25 cellular contexts compared by ENCODE assay signal in the genomic region with DNA sequence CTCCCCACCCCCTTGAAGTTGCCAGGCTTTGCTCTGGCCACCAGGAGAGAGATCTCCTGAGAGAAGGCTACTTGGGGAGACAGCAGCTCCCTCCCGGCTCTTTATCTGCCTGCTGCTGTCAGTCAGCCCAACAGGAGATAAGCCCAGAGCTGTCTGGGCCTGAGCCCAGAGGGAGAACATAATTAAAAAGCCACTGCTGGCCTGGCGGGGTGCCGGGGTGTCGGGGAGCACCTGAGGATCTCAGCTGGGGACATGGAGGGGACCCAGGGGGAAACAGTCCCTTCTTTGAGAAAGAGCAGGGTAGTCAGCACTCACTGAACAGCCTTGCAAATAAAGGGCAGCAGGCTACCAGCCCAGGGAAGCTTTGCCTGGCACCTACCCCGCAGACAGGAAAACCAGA. TPM values are rescaled to one million over a fixed set of nuclear protein-coding genes. Genes with fewer than 3 reads are reported as not detected.
DNase-seq lines count a peak whose midpoint lies in the region; ATAC-seq, FAIRE-seq and TF ChIP-seq lines count a peak whose summit lies in the region.
"Had no signal": no experiment of that assay in that cellular context is flagged by ENCODE, and none has a peak within 500 bp of the region (broad histone marks: within the 10 kb centered on the region; RNA-seq: fewer than 3 reads in every experiment).

No MANE protein-coding gene starts in this region.

- no peaks in the 10 kb centered on the region for H3K4me1 Mint-ChIP-seq in activated CD8-positive, alpha-beta memory T cell treated with anti-CD3 and anti-CD28 coated beads, Interleukin-2, amount 10 ng/mL, durations not matched to agents 7 days and 5 days
- H3K4me1 Mint-ChIP-seq: H9 had no signal

- no peak for FAIRE-seq in kidney (lab: Jason Lieb, UNC)
- FAIRE-seq: GM12891 had no signal

- no peaks in the 10 kb centered on the region for H3K9me3 Mint-ChIP-seq in activated CD8-positive, alpha-beta memory T cell treated with anti-CD3 and anti-CD28 coated beads, Interleukin-2, amount 10 ng/mL, durations not matched to agents 7 days and 5 days (ENCODE audit: low read depth)
- H3K9me3 Mint-ChIP-seq: CD4-positive, alpha-beta memory T cell had no signal

- H3K36me3 ChIP-seq in WERI-Rb-1 (no peaks in the 10 kb centered on the region), heart left ventricle (no peaks in the 10 kb centered on the region), kidney (ENCODE audit: control insufficient read depth in 1 of 2, insufficient read depth in 2 of 2, low read length in 2 of 2) (no peaks in the 10 kb centered on the region), uterus (no peaks in the 10 kb centered on the region)
- H3K36me3 ChIP-seq: BLaER1 treated with 17β-estradiol and CSF1 and Interleukin-3, amounts not matched to agents 10 nM and 100 nM; Peyer's patch; SJSA1 had no signal

- 18 to 41% (median 21%) methylated on average over 5 of the region's 5 CpGs for WGBS in heart left ventricle, 4 donors

- TF ChIP-seq CTCF in WERI-Rb-1 (IDR thresholded peaks at IDR 0.05; ENCODE audit: low read depth, low read length) = no peak
- TF ChIP-seq CTCF in heart left ventricle (IDR thresholded peaks at IDR 0.05) = no peak
- TF ChIP-seq CTCF in kidney (IDR thresholded peaks at IDR 0.05; ENCODE audit: borderline replicate concordance, extremely low read depth, insufficient read depth) = no peak
- TF ChIP-seq CTCF in omental fat pad (IDR thresholded peaks at IDR 0.05) = no peak
- TF ChIP-seq CTCF in uterus (IDR thresholded peaks at IDR 0.05) = no peak

- no peak overlapping the region for H3K27ac Mint-ChIP-seq in activated CD8-positive, alpha-beta memory T cell treated with anti-CD3 and anti-CD28 coated beads, Interleukin-2, amount 10 ng/mL, durations not matched to agents 7 days and 5 days
- H3K27ac Mint-ChIP-seq: CD4-positive, alpha-beta memory T cell; H9 had no signal

- H3K4me3 ChIP-seq in WERI-Rb-1 (ENCODE audit: low read depth, low read length) = no peak overlapping the region
- no peak overlapping the region for H3K4me3 ChIP-seq in heart left ventricle
- no peak overlapping the region for H3K4me3 ChIP-seq in kidney (ENCODE audit: low read length in 2 of 2)
- no peak overlapping the region for H3K4me3 ChIP-seq in uterus
- H3K4me3 ChIP-seq: BLaER1 treated with 17β-estradiol and CSF1 and Interleukin-3, amounts not matched to agents 10 nM and 100 nM; GM23248; Peyer's patch; SJSA1 had no signal

- H3K4me1 ChIP-seq in heart left ventricle (peaks cover 0 to 17% (median 2%) of the 10 kb centered on the region in 12 donors), kidney (ENCODE audit: control insufficient read depth in 1 of 2, insufficient read depth in 1 of 2, low read depth in 1 of 2, low read length in 2 of 2) (no peaks in the 10 kb centered on the region), uterus (no peaks in the 10 kb centered on the region)
- H3K4me1 ChIP-seq: BLaER1 treated with 17β-estradiol and CSF1 and Interleukin-3, amounts not matched to agents 10 nM and 100 nM; Peyer's patch; SJSA1 had no signal

- H3K27me3 ChIP-seq in WERI-Rb-1 (ENCODE audit: insufficient read depth, low read depth, severe bottlenecking) (no peaks in the 10 kb centered on the region), heart left ventricle (peaks cover 0 to 3% (median 0%) of the 10 kb centered on the region in 9 donors), uterus (no peaks in the 10 kb centered on the region)
- H3K27me3 ChIP-seq: BLaER1 treated with 17β-estradiol and CSF1 and Interleukin-3, amounts not matched to agents 10 nM and 100 nM; Peyer's patch; SJSA1 had no signal

- peak; percentile 16 for DNase-seq in WERI-Rb-1
- DNase-seq in heart left ventricle = peak; percentile 30 to 80 (median 70)
- peak; percentile 42 for DNase-seq in kidney
- DNase-seq in activated CD8-positive, alpha-beta memory T cell treated with anti-CD3 and anti-CD28 coated beads, Interleukin-2, amount 10 ng/mL, durations not matched to agents 7 days and 5 days = no peak
- no peak for DNase-seq in omental fat pad (ENCODE audit: low spot score)
- DNase-seq in uterus = no peak
- no peak for DNase-seq in NOMO-1 (lab: John Stamatoyannopoulos, UW; ENCODE audit: unreplicated experiment in 2 of 2)
- DNase-seq: Calu3; CD4-positive, alpha-beta memory T cell; DMS153; GM23248; H9; NCI-H1105; NCI-H146; NCI-H2029; NCI-H345; NCI-H524 treated with DMSO at 0.1 percent for 48 hours; NCI-H82; Peyer's patch had no signal

- ATAC-seq in heart left ventricle = peak; percentile 71 to 92 (median 80)
- ATAC-seq in activated CD8-positive, alpha-beta memory T cell treated with anti-CD3 and anti-CD28 coated beads, Interleukin-2, amount 10 ng/mL, durations not matched to agents 7 days and 5 days = no peak
- ATAC-seq in omental fat pad (ENCODE audit: low FRiP score) = no peak

- no peaks in the 10 kb centered on the region for H3K9me3 ChIP-seq in WERI-Rb-1 (ENCODE audit: severe bottlenecking)
- no peaks in the 10 kb centered on the region for H3K9me3 ChIP-seq in heart left ventricle
- H3K9me3 ChIP-seq in kidney (ENCODE audit: control insufficient read depth in 1 of 2, low read length in 2 of 2) = no peaks in the 10 kb centered on the region
- H3K9me3 ChIP-seq in uterus = no peaks in the 10 kb centered on the region
- H3K9me3 ChIP-seq: BLaER1 treated with 17β-estradiol and CSF1 and Interleukin-3, amounts not matched to agents 10 nM and 100 nM; Peyer's patch; SJSA1 had no signal

- H3K27me3 Mint-ChIP-seq in activated CD8-positive, alpha-beta memory T cell treated with anti-CD3 and anti-CD28 coated beads, Interleukin-2, amount 10 ng/mL, durations not matched to agents 7 days and 5 days = no peaks in the 10 kb centered on the region
- H3K27me3 Mint-ChIP-seq: CD4-positive, alpha-beta memory T cell had no signal

- CTCF ChIA-PET in activated CD8-positive, alpha-beta memory T cell treated with anti-CD3 and anti-CD28 coated beads, Interleukin-2, amount 10 ng/mL, durations not matched to agents 7 days and 5 days (lab: Charles Lee) = no interaction called here

- H3K36me3 Mint-ChIP-seq in activated CD8-positive, alpha-beta memory T cell treated with anti-CD3 and anti-CD28 coated beads, Interleukin-2, amount 10 ng/mL, durations not matched to agents 7 days and 5 days = no peaks in the 10 kb centered on the region

- TF ChIP-seq POLR2A in heart left ventricle (IDR thresholded peaks at IDR 0.05) = no peak
- TF ChIP-seq POLR2A in uterus (IDR thresholded peaks at IDR 0.05) = no peak

- no peak overlapping the region for H3K4me3 Mint-ChIP-seq in activated CD8-positive, alpha-beta memory T cell treated with anti-CD3 and anti-CD28 coated beads, Interleukin-2, amount 10 ng/mL, durations not matched to agents 7 days and 5 days
- H3K4me3 Mint-ChIP-seq: CD4-positive, alpha-beta memory T cell; H9 had no signal

- H3K9ac ChIP-seq in kidney (ENCODE audit: low read length in 2 of 2) = no peak overlapping the region
- H3K9ac ChIP-seq: BLaER1 treated with 17β-estradiol and CSF1 and Interleukin-3, amounts not matched to agents 10 nM and 100 nM; GM23248; KMS-11 had no signal

- intact Hi-C loops in heart left ventricle (cut with DNase I) = no loop called here
- intact Hi-C loops in kidney (cut with DNase I) = no loop called here
- intact Hi-C loops in uterus (cut with DNase I; ENCODE audit: low total_unique reads) = no loop called here

- H3K27ac ChIP-seq in WERI-Rb-1 (no peak overlapping the region), heart left ventricle (peak overlapping the region in 2 of 12 donors; percentile 24 to 37), kidney (ENCODE audit: low read depth in 2 of 2, low read length in 2 of 2) (no peak overlapping the region), uterus (no peak overlapping the region)
- H3K27ac ChIP-seq: BLaER1 treated with 17β-estradiol and CSF1 and Interleukin-3, amounts not matched to agents 10 nM and 100 nM; GM23248; KMS-11; Peyer's patch; SJSA1 had no signal

RNA-seq across cellular contexts. Expression of a gene that starts 17.9 kb away (rescaled TPM):
- total RNA-seq in heart left ventricle (under 1 TPM in 5 of 9 donors, not detected in 4; 0.11 to 0.88 (median 0.31) TPM), kidney (1.4 TPM), omental fat pad (not detected), uterus (under 1 TPM in 1 of 4 donors, not detected in 3; 0.69 TPM)
- polyA plus RNA-seq in heart left ventricle (under 1 TPM; 0.04 to 0.11 TPM), kidney (ENCODE audit: insufficient read depth, low read depth, low replicate concordance) (0.69 TPM)
- not detected for total RNA-seq in activated CD8-positive, alpha-beta memory T cell treated with anti-CD3 and anti-CD28 coated beads, Interleukin-2, amount 10 ng/mL, durations not matched to agents 7 days and 5 days
- total RNA-seq: Calu3, G401, GM23248, H9, HT1080, Peyer's patch, SJSA1 had no signal
- polyA plus RNA-seq: GM23248 had no signal

Comparison
In these comparisons a context has a peak if more than half of its experiments do, and no peak if none do; other contexts are left out.
1. DNase-seq: peak in WERI-Rb-1 (single experiment), heart left ventricle (5 of 5) and kidney (single experiment); none in activated CD8-positive, alpha-beta memory T cell treated with anti-CD3 and anti-CD28 coated beads, Interleukin-2, amount 10 ng/mL, durations not matched to agents 7 days and 5 days (single experiment), omental fat pad (single experiment), uterus (0 of 2) and NOMO-1 (0 of 2).
2. ATAC-seq: peak in heart left ventricle (4 of 4); none in activated CD8-positive, alpha-beta memory T cell treated with anti-CD3 and anti-CD28 coated beads, Interleukin-2, amount 10 ng/mL, durations not matched to agents 7 days and 5 days (single experiment) and omental fat pad (single experiment).